In genomic region chr13:73677041-73677589, GRCh38 we compare ENCODE assay signal across 11 cellular contexts.
A peak's percentile ranks its signal among the peaks of the same experiment; 100 is the strongest.
DNase-seq lines count a peak whose midpoint lies in the region; ATAC-seq and TF ChIP-seq lines count a peak whose summit lies in the region.
"Had no signal": no experiment of that assay in that cellular context is flagged by ENCODE, and none has a peak within 500 bp of the region (broad histone marks: within the 10 kb centered on the region; RNA-seq: fewer than 3 reads in every experiment).

No MANE protein-coding gene starts in this region.

- H3K4me1 ChIP-seq in spleen: no peaks in the 10 kb centered on the region

- intact Hi-C loops in spleen (cut with DNase I; ENCODE audit: low total_unique reads): no loop called here

- TF ChIP-seq POLR2A in spleen (IDR thresholded peaks at IDR 0.05): no peak

- H3K27ac ChIP-seq in spleen: no peak overlapping the region
- H3K27ac ChIP-seq: neutrophil had no signal

- ATAC-seq in GM19351 (IDR thresholded peaks at IDR 0.05; ENCODE audit: unreplicated experiment): no peak
- no peak for ATAC-seq in HG03139 (IDR thresholded peaks at IDR 0.05; ENCODE audit: unreplicated experiment)

- H3K27me3 ChIP-seq in spleen (replicated peaks in 1 of 7): no peaks in the 10 kb centered on the region
- H3K27me3 ChIP-seq: neutrophil had no signal

- H3K36me3 ChIP-seq in spleen: peaks cover 0 to 5% (median 0%) of the 10 kb centered on the region in 6 donors
- H3K36me3 ChIP-seq: neutrophil had no signal

- WGBS in spleen, 5 donors: 66 to 78% (median 72%) methylated on average over 4 of the region's 4 CpGs

- H3K9me3 ChIP-seq in spleen: no peaks in the 10 kb centered on the region
- H3K9me3 ChIP-seq: neutrophil had no signal

- peak; percentile 40 for DNase-seq in COLO668 (lab: John Stamatoyannopoulos, UW; ENCODE audit: unreplicated experiment)
- DNase-seq in M059J (ENCODE audit: low read depth): peak; percentile 2
- peak; percentile 75 for DNase-seq in choroid plexus epithelial cell (ENCODE audit: low read depth)
- DNase-seq in non-pigmented ciliary epithelial cell (ENCODE audit: low read depth): peak; percentile 24
- no peak for DNase-seq in spleen
- no peak for DNase-seq in AG08396 (ENCODE audit: low spot score)
- DNase-seq: activated CD4-positive, alpha-beta T cell treated with anti-CD3 and anti-CD28 coated beads for 48 hours; effector CD8-positive, alpha-beta T cell had no signal

- no peak overlapping the region for H3K4me3 ChIP-seq in choroid plexus epithelial cell (ENCODE audit: low read depth, low read length)
- H3K4me3 ChIP-seq in spleen: no peak overlapping the region

- TF ChIP-seq CTCF in choroid plexus epithelial cell (conservative IDR thresholded peaks at IDR 0.05; ENCODE audit: low read depth, low read length) (no peak), spleen (IDR thresholded peaks at IDR 0.05 in 8 of 11, conservative IDR thresholded peaks at IDR 0.05 in 3 of 11) (no peak)

Comparison
In these comparisons a context has a peak if more than half of its experiments do, and no peak if none do; other contexts are left out.
1. DNase-seq: peak in COLO668 (single experiment), M059J (single experiment), choroid plexus epithelial cell (single experiment) and non-pigmented ciliary epithelial cell (single experiment); none in spleen (single experiment) and AG08396 (single experiment).